13 cellular contexts compared by ENCODE assay signal in the genomic region with DNA sequence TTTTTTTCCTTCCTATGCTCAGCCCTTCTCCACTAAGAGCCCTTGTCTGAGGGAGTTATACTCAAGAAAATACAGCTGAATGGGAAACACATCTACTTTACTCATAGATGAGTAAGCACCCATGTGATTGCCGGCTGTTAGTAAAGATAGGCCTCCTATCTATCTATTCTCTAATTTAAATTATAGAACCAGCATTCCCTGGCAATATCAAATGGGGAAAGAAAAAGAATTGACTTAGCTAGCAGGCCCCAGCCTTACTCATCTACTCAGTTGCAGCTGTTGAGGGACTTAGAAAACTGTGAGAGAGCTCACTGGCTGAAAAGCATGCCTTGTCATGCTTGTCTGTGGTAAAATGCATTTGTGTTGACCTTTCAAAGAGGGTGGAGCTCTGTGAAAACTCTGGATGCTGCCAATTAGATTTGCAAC. TPM values are rescaled to one million over a fixed set of nuclear protein-coding genes. Genes with fewer than 3 reads are reported as not detected.
A peak's percentile ranks its signal among the peaks of the same experiment; 100 is the strongest.
DNase-seq lines count a peak whose midpoint lies in the region; ATAC-seq, FAIRE-seq and TF ChIP-seq lines count a peak whose summit lies in the region.
"Had no signal": no experiment of that assay in that cellular context is flagged by ENCODE, and none has a peak within 500 bp of the region (broad histone marks: within the 10 kb centered on the region; RNA-seq: fewer than 3 reads in every experiment).

No MANE protein-coding gene starts in this region.

- in situ Hi-C loops in GM12878 (cut with MboI) (no loop called here), GM13977 (cut with MboI; ENCODE audit: low pct_unique_long_range_greater_than_20kb, low sequenced_read_pairs, unreplicated experiment) (no loop called here)

- TF ChIP-seq EP300 in GM12878 (IDR thresholded peaks at IDR 0.05; ENCODE audit: borderline replicate concordance in 1 of 2, control insufficient read depth in 1 of 2, low read depth in 2 of 2, low read length in 2 of 2): no peak

- DNase-seq in GM12878 (ENCODE audit: low read depth, low spot score): no peak
- DNase-seq in keratinocyte (ENCODE audit: low read depth, low spot score): peak; percentile 15
- no peak for DNase-seq in GM13977 (ENCODE audit: low spot score)
- no peak for DNase-seq in cerebellar cortex (ENCODE audit: low spot score)
- no peak for DNase-seq in SIG-M5 treated with dmso at 0.1 percent for 504 hours (lab: John Stamatoyannopoulos, UW; ENCODE audit: unreplicated experiment)
- DNase-seq: activated CD4-positive, alpha-beta memory T cell treated with anti-CD3 and anti-CD28 coated beads for 36 hours; amygdala; NCI-H446 treated with DMSO at 0.1 percent for 48 hours had no signal

- H3K79me2 ChIP-seq in ACC112 (ENCODE audit: control insufficient read depth, insufficient read depth, low read length, unreplicated experiment) (no peaks in the 10 kb centered on the region), GM12878 (ENCODE audit: control insufficient read depth, insufficient read depth, low read length) (no peaks in the 10 kb centered on the region), keratinocyte (ENCODE audit: control insufficient read depth, insufficient read depth, low read length) (peaks cover 5% of the 10 kb centered on the region)

- no peaks in the 10 kb centered on the region for H3K27me3 ChIP-seq in ACC112 (ENCODE audit: insufficient read depth, low read length)
- no peaks in the 10 kb centered on the region for H3K27me3 ChIP-seq in HUES48 (ENCODE audit: control insufficient read depth, insufficient read depth, low read length)
- H3K27me3 ChIP-seq in GM12878 (replicated peaks in 1 of 2; ENCODE audit: control insufficient read depth in 2 of 2, insufficient read depth in 2 of 2, low read length in 1 of 2): no peaks in the 10 kb centered on the region
- no peaks in the 10 kb centered on the region for H3K27me3 ChIP-seq in keratinocyte (ENCODE audit: control insufficient read depth, extremely low read depth, insufficient read depth, low read length)
- H3K27me3 ChIP-seq: BLaER1 had no signal

- peaks cover 2% of the 10 kb centered on the region for H3K9me1 ChIP-seq in keratinocyte (ENCODE audit: control insufficient read depth, extremely low read depth, insufficient read depth, low read length)

- H3K36me3 ChIP-seq in ACC112 (ENCODE audit: insufficient read depth, low read length) (peaks cover 18% of the 10 kb centered on the region), HUES48 (ENCODE audit: control insufficient read depth, insufficient read depth, low read length) (peaks cover 56% of the 10 kb centered on the region), GM12878 (ENCODE audit: control insufficient read depth in 2 of 2, insufficient read depth in 2 of 2, low read length in 1 of 2) (peaks cover 3 to 7% of the 10 kb centered on the region in 2 experiments; a peak in 3 of 4 replicates), keratinocyte (ENCODE audit: control insufficient read depth in 2 of 2, extremely low read depth in 1 of 2, insufficient read depth in 2 of 2, low read length in 2 of 2) (peaks cover 3 to 4% of the 10 kb centered on the region in 2 experiments)

- TSS peak; percentile 2 for BruUV-seq in GM12878 (replicated peaks; lab: Mats Ljungman, UMichigan)

- H2AFZ ChIP-seq in ACC112 (ENCODE audit: low read length, unreplicated experiment) (no peak overlapping the region), GM12878 (ENCODE audit: control insufficient read depth, low read depth, low read length) (no peak overlapping the region), keratinocyte (ENCODE audit: control insufficient read depth, low read length) (no peak overlapping the region)

- SMC1A ChIA-PET in GM12878 (lab: Charles Lee; ENCODE audit: uncharacterized antibody, unreplicated experiment): interaction anchor here (1.0 to 1.4 kb wide), 4 partner anchors 16 to 33 kb away, joined by 3 read pairs; no protein-coding TSS in a partner anchor

- 100% methylated on average over 1 of the region's 1 CpG for WGBS in GM12878 (ENCODE audit: insufficient coverage, insufficient replicate concordance, low lambda C conversion rate, missing lambda C conversion rate)

- RAD21 ChIA-PET in GM12878 (lab: Charles Lee; ENCODE audit: unreplicated experiment): no interaction called here

- no peak for TF ChIP-seq POLR2A in GM12878 (IDR thresholded peaks at IDR 0.05; ENCODE audit: low read depth, low read length)

- CTCF ChIA-PET in GM12878 (lab: Yijun Ruan, JAX): interaction anchor here (1.4 kb wide), 1 partner anchor 17 kb away, joined by 4 read pairs; no protein-coding TSS in a partner anchor

- intact Hi-C loops in GM12878 (cut with micrococcal nuclease; ENCODE audit: unreplicated experiment): no loop called here

- TF ChIP-seq CTCF in GM12878 (IDR thresholded peaks at IDR 0.05 in 2 of 3, conservative IDR thresholded peaks at IDR 0.05 in 1 of 3; ENCODE audit: control insufficient read depth in 2 of 3, extremely low read depth in 1 of 3, insufficient read depth in 1 of 3, low read depth in 3 of 3, low read length in 3 of 3) (no peak), keratinocyte (optimal IDR thresholded peaks at IDR 0.05 in 1 of 3, IDR thresholded peaks at IDR 0.05 in 1 of 3, conservative IDR thresholded peaks at IDR 0.05 in 1 of 3; ENCODE audit: extremely low read depth in 1 of 3, insufficient read depth in 2 of 3, low read length in 3 of 3) (no peak), GM13977 (IDR thresholded peaks at IDR 0.05; ENCODE audit: extremely low read depth, insufficient read depth, missing control alignments) (no peak)

- H3K9me3 ChIP-seq in HUES48 (ENCODE audit: control insufficient read depth, insufficient read depth, low read length): no peaks in the 10 kb centered on the region
- no peaks in the 10 kb centered on the region for H3K9me3 ChIP-seq in GM12878 (replicated peaks; ENCODE audit: control insufficient read depth, insufficient read depth, low read length)
- H3K9me3 ChIP-seq in keratinocyte (ENCODE audit: control insufficient read depth, low read depth, low read length): no peaks in the 10 kb centered on the region
- H3K9me3 ChIP-seq: BLaER1 had no signal

- ATAC-seq in GM12878: no peak
- ATAC-seq in HG02642 (IDR thresholded peaks at IDR 0.05; ENCODE audit: poor library complexity, unreplicated experiment): no peak

- FAIRE-seq in GM12878 (lab: Jason Lieb, UNC) (no peak), keratinocyte (lab: Jason Lieb, UNC) (peak; percentile 78)

- POLR2A ChIA-PET in GM12878 (lab: Charles Lee): no interaction called here

- H3K4me1 ChIP-seq in ACC112 (ENCODE audit: control insufficient read depth, insufficient read depth, low read length, unreplicated experiment) (peaks cover 40% of the 10 kb centered on the region), HUES48 (ENCODE audit: control insufficient read depth, insufficient read depth, low read length) (peaks cover 15% of the 10 kb centered on the region), GM12878 (ENCODE audit: control insufficient read depth, insufficient read depth, low read length) (no peaks in the 10 kb centered on the region), keratinocyte (ENCODE audit: control insufficient read depth, extremely low read depth, insufficient read depth, low read length) (peaks cover 26% of the 10 kb centered on the region)
- H3K4me1 ChIP-seq: BLaER1 had no signal

- TF ChIP-seq RAD21 in GM12878 (IDR thresholded peaks at IDR 0.05; ENCODE audit: insufficient read depth, low read depth, low read length): no peak

- peak overlapping the region; percentile 70 for H3K27ac ChIP-seq in ACC112 (ENCODE audit: low read depth, low read length)
- H3K27ac ChIP-seq in HUES48 (ENCODE audit: low read depth, low read length): peak overlapping the region; percentile 59
- H3K27ac ChIP-seq in GM12878 (ENCODE audit: control insufficient read depth, insufficient read depth): no peak overlapping the region
- H3K27ac ChIP-seq in keratinocyte (ENCODE audit: control insufficient read depth, insufficient read depth, low read length): peak overlapping the region; percentile 67
- H3K27ac ChIP-seq: BLaER1 had no signal

- H3K4me2 ChIP-seq in GM12878 (ENCODE audit: control insufficient read depth, insufficient read depth) (no peak overlapping the region), keratinocyte (ENCODE audit: control insufficient read depth, extremely low read depth, insufficient read depth, low read depth, low read length) (peak overlapping the region; percentile 42)
- H3K4me2 ChIP-seq: BLaER1 had no signal

- peak overlapping the region; percentile 6; the same call in 1 of the 2 replicates for H3K4me3 ChIP-seq in ACC112 (ENCODE audit: low read depth, low read length)
- no peak overlapping the region for H3K4me3 ChIP-seq in HUES48 (ENCODE audit: low read depth, low read length)
- H3K4me3 ChIP-seq in GM12878: no peak overlapping the region
- no peak overlapping the region for H3K4me3 ChIP-seq in keratinocyte (ENCODE audit: control insufficient read depth in 2 of 3, extremely low read depth in 1 of 3, insufficient read depth in 2 of 3, low read depth in 1 of 3, low read length in 3 of 3)
- H3K4me3 ChIP-seq: BLaER1, skin epidermis had no signal

- H4K20me1 ChIP-seq in GM12878 (ENCODE audit: control insufficient read depth, insufficient read depth) (no peaks in the 10 kb centered on the region), keratinocyte (ENCODE audit: control insufficient read depth, extremely low read depth, insufficient read depth, low read length) (no peaks in the 10 kb centered on the region)

- dilution Hi-C loops in keratinocyte (cut with MboI; ENCODE audit: extremely low pct_ligation_motif_present, low sequenced_read_pairs): no loop called here

- no peak overlapping the region; the same call in 1 of the 2 replicates for H3K9ac ChIP-seq in HUES48 (ENCODE audit: low read depth, low read length)
- no peak overlapping the region for H3K9ac ChIP-seq in GM12878 (ENCODE audit: control insufficient read depth, insufficient read depth, low read length)
- H3K9ac ChIP-seq in keratinocyte (ENCODE audit: control insufficient read depth, extremely low read depth, insufficient read depth, low read length): no peak overlapping the region
- H3K9ac ChIP-seq: BLaER1 had no signal

RNA-seq across cellular contexts. Expression of a gene that starts 48.2 kb away (rescaled TPM):
- 232 and 241 TPM in 2 replicates for total RNA-seq in GM12878 (2013; cell fraction: nucleolus; rRNA removed)
- total RNA-seq in GM12878 (2014; rRNA removed) (23.5 and 26.1 TPM in 2 replicates), GM12878 (2014; rRNA removed; fragmentation: Illumina TruSeq; extraction: Trizol) (41.6 and 43.9 TPM in 2 replicates), GM12878 (2021) (26.9 and 28.4 TPM in 2 replicates)
- 10.9 TPM for polyA plus RNA-seq in GM12878 (2011; ENCODE audit: low read depth)
- polyA plus RNA-seq in GM12878 (2011; rRNA removed) (17.9 and 31.3 TPM in 2 replicates), GM12878 (2014; fragmentation: Illumina TruSeq; extraction: Trizol) (23.0 and 31.1 TPM in 2 replicates), GM12878 (2014; fragmentation: Nextera tagmentation; extraction: Ambion mirVana) (10 to 100 TPM in 1 of 2 experiments, 1 to 10 TPM in 1; 8.6 to 12.9 TPM), GM12878 (2014; rRNA removed) (9.9 and 12.5 TPM in 2 replicates), GM12878 (2016; fragmentation: Nextera tagmentation; extraction: Ambion mirVana) (10 to 100 TPM; 32.0 to 35.3 TPM), keratinocyte (23.2 to 37.9 TPM (median 28.4 TPM) in 3 replicates)
- 4.8 and 5.1 TPM in 2 replicates for polyA plus RNA-seq in GM12878 (2011; cell fraction: cytosol; rRNA removed)
- 20.9 and 23.4 TPM in 2 replicates for polyA plus RNA-seq in GM12878 (2011; cell fraction: nucleus; rRNA removed)
- polyA plus RNA-seq in GM12878 (2012): 19.9 and 26.1 TPM in 2 replicates
- polyA minus RNA-seq in GM12878 (2011; rRNA and poly(A)+ RNA removed): 20.0 and 24.3 TPM in 2 replicates
- 11.2 and 11.9 TPM in 2 replicates for polyA minus RNA-seq in GM12878 (2011; cell fraction: cytosol; rRNA and poly(A)+ RNA removed)
- 34.9 and 42.2 TPM in 2 replicates for polyA minus RNA-seq in GM12878 (2011; cell fraction: nucleus; rRNA and poly(A)+ RNA removed)
- polyA plus RNA-seq in keratinocyte (2011; ENCODE audit: low read depth): 234 TPM
- 20.1 and 32.3 TPM in 2 replicates for polyA plus RNA-seq in keratinocyte (2011; cell fraction: cytosol; rRNA removed)
- 31.5 and 54.6 TPM in 2 replicates for polyA plus RNA-seq in keratinocyte (2011; cell fraction: nucleus; rRNA removed)
- polyA plus RNA-seq in keratinocyte (2012; ENCODE audit: low replicate concordance): 43.9 and 68.5 TPM in 2 replicates
- 18.6 to 42.8 TPM (median 23.4 TPM) in 3 replicates for polyA minus RNA-seq in keratinocyte
- polyA minus RNA-seq in keratinocyte (2011; cell fraction: cytosol; rRNA and poly(A)+ RNA removed): 39.3 TPM
- 33.4 and 81.5 TPM in 2 replicates for polyA minus RNA-seq in keratinocyte (2011; cell fraction: nucleus; rRNA and poly(A)+ RNA removed)
